ENCODE assay signal across 1 cellular context in genomic region chr7:101635484-101635883, GRCh38.
A peak's percentile ranks its signal among the peaks of the same experiment; 100 is the strongest.
TF ChIP-seq lines count a peak whose summit lies in the region.

No MANE protein-coding gene starts in this region.

TF ChIP-seq in HEK293, 187 proteins besides CTCF, POLR2A, EP300 and RAD21 (continued from another document):
- no peak for TF ChIP-seq ZNF518A (tag by site-specific recombination; conservative IDR thresholded peaks at IDR 0.05; ENCODE audit: low read depth)
- TF ChIP-seq GLIS2 (tag by site-specific recombination; IDR thresholded peaks at IDR 0.05) = 0 out of 2 replicates have a peak, but pooled peaks have one; percentile 27
- no peak for TF ChIP-seq FEZF1 (tag by site-specific recombination; IDR thresholded peaks at IDR 0.05)
TF ChIP-seq in HEK293: peak in this region for 3.
